In genomic region chr16:10942352-10943297, GRCh38 we compare ENCODE assay signal across 1 cellular context.
A peak's percentile ranks its signal among the peaks of the same experiment; 100 is the strongest.
TF ChIP-seq lines count a peak whose summit lies in the region.

Gene DEXI, minus strand, starts transcription at chr16:10942468. Its CDS starts 463 bp downstream, at chr16:10942005.

TF ChIP-seq in HepG2, 621 proteins besides CTCF, POLR2A, EP300 and RAD21 (continued from another document):
- TF ChIP-seq, protein P1, sequence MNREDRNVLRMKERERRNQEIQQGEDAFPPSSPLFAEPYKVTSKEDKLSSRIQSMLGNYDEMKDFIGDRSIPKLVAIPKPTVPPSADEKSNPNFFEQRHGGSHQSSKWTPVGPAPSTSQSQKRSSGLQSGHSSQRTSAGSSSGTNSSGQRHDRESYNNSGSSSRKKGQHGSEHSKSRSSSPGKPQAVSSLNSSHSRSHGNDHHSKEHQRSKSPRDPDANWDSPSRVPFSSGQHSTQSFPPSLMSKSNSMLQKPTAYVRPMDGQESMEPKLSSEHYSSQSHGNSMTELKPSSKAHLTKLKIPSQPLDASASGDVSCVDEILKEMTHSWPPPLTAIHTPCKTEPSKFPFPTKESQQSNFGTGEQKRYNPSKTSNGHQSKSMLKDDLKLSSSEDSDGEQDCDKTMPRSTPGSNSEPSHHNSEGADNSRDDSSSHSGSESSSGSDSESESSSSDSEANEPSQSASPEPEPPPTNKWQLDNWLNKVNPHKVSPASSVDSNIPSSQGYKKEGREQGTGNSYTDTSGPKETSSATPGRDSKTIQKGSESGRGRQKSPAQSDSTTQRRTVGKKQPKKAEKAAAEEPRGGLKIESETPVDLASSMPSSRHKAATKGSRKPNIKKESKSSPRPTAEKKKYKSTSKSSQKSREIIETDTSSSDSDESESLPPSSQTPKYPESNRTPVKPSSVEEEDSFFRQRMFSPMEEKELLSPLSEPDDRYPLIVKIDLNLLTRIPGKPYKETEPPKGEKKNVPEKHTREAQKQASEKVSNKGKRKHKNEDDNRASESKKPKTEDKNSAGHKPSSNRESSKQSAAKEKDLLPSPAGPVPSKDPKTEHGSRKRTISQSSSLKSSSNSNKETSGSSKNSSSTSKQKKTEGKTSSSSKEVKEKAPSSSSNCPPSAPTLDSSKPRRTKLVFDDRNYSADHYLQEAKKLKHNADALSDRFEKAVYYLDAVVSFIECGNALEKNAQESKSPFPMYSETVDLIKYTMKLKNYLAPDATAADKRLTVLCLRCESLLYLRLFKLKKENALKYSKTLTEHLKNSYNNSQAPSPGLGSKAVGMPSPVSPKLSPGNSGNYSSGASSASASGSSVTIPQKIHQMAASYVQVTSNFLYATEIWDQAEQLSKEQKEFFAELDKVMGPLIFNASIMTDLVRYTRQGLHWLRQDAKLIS (CRISPR knock-in tag; IDR thresholded peaks at IDR 0.05) = no peak
- no peak for TF ChIP-seq ZNF543 (CRISPR knock-in tag; IDR thresholded peaks at IDR 0.05)
- TF ChIP-seq RBM39 (IDR thresholded peaks at IDR 0.05; ENCODE audit: low read depth, low read length, poor library complexity, severe bottlenecking) = peak; percentile 51
- no peak for TF ChIP-seq TCF7L2 (IDR thresholded peaks at IDR 0.05; ENCODE audit: low read depth, low read length)
- no peak for TF ChIP-seq ZFP37 (CRISPR knock-in tag; IDR thresholded peaks at IDR 0.05; ENCODE audit: borderline replicate concordance)
- no peak for TF ChIP-seq TAF15 (IDR thresholded peaks at IDR 0.05; ENCODE audit: low read depth, low read length, poor library complexity, severe bottlenecking)
- TF ChIP-seq, protein P2, sequence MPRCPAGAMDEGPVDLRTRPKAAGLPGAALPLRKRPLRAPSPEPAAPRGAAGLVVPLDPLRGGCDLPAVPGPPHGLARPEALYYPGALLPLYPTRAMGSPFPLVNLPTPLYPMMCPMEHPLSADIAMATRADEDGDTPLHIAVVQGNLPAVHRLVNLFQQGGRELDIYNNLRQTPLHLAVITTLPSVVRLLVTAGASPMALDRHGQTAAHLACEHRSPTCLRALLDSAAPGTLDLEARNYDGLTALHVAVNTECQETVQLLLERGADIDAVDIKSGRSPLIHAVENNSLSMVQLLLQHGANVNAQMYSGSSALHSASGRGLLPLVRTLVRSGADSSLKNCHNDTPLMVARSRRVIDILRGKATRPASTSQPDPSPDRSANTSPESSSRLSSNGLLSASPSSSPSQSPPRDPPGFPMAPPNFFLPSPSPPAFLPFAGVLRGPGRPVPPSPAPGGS (CRISPR knock-in tag; IDR thresholded peaks at IDR 0.05) = no peak; the same call in 1 of the 2 replicates
- TF ChIP-seq PREB (CRISPR knock-in tag; IDR thresholded peaks at IDR 0.05) = no peak
- no peak for TF ChIP-seq ZNF891 (CRISPR knock-in tag; IDR thresholded peaks at IDR 0.05)
- peak; percentile 54 for TF ChIP-seq TGIF2 (CRISPR knock-in tag; IDR thresholded peaks at IDR 0.05)
- TF ChIP-seq MYC (CRISPR knock-in tag; IDR thresholded peaks at IDR 0.05; ENCODE audit: borderline replicate concordance) = no peak
- no peak for TF ChIP-seq FUBP1 (CRISPR knock-in tag; IDR thresholded peaks at IDR 0.05; ENCODE audit: borderline replicate concordance)
- TF ChIP-seq ZNF768 (CRISPR knock-in tag; IDR thresholded peaks at IDR 0.05) = no peak
- TF ChIP-seq KLF9 (CRISPR knock-in tag; IDR thresholded peaks at IDR 0.05; ENCODE audit: low read depth) = peak; percentile 67; the same call in 1 of the 2 replicates
- TF ChIP-seq IKZF1 (IDR thresholded peaks at IDR 0.05) = no peak
- no peak for TF ChIP-seq ZNF747 (CRISPR knock-in tag; IDR thresholded peaks at IDR 0.05; ENCODE audit: borderline replicate concordance)
- TF ChIP-seq SP1 (IDR thresholded peaks at IDR 0.05) = no peak
- peak; percentile 97 for TF ChIP-seq SP1 (CRISPR knock-in tag; IDR thresholded peaks at IDR 0.05)
- TF ChIP-seq MIER3 (CRISPR knock-in tag; IDR thresholded peaks at IDR 0.05; ENCODE audit: borderline replicate concordance) = 0 out of 2 replicates have a peak, but pooled peaks have one; percentile 48
- TF ChIP-seq TERF1 (CRISPR knock-in tag; IDR thresholded peaks at IDR 0.05) = no peak
- no peak for TF ChIP-seq NCOR1 (IDR thresholded peaks at IDR 0.05; ENCODE audit: borderline replicate concordance, low read length)
- TF ChIP-seq BRD4 (CRISPR knock-in tag; IDR thresholded peaks at IDR 0.05) = no peak
- TF ChIP-seq, protein P3, sequence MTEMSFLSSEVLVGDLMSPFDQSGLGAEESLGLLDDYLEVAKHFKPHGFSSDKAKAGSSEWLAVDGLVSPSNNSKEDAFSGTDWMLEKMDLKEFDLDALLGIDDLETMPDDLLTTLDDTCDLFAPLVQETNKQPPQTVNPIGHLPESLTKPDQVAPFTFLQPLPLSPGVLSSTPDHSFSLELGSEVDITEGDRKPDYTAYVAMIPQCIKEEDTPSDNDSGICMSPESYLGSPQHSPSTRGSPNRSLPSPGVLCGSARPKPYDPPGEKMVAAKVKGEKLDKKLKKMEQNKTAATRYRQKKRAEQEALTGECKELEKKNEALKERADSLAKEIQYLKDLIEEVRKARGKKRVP (CRISPR knock-in tag; IDR thresholded peaks at IDR 0.05) = no peak
